23 cellular contexts compared by ENCODE assay signal in the genomic region with DNA sequence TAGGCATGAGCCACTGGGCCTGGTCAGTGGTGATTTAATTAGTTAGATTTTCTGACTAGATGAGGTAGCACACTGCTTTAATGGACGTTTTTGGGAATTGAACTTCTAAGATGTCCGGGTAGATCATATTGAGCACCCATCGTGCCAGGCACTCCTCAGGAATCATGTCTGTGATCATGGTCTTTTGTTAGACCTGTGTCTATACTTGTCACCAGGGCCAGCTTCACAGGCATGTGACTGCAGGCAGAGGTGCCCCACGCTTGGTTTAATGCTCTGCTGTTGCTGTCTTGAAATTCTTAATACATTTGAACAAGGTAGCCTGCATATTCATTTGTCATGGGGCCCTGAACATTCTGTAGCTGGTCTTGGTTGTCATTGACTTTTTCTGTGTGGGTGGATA. TPM values are rescaled to one million over a fixed set of nuclear protein-coding genes. Genes with fewer than 3 reads are reported as not detected.
"Had no signal": no experiment of that assay in that cellular context is flagged by ENCODE, and none has a peak within 500 bp of the region (broad histone marks: within the 10 kb centered on the region; RNA-seq: fewer than 3 reads in every experiment).

No MANE protein-coding gene starts in this region.

- H3K27me3 Mint-ChIP-seq: activated CD8-positive, alpha-beta T cell treated with anti-CD3 and anti-CD28 coated beads for 36 hours; activated naive CD4-positive, alpha-beta T cell treated with anti-CD3 and anti-CD28 coated beads, Interleukin-2, amount 10 ng/mL, durations not matched to agents 7 days and 5 days had no signal

- H3K9me3 Mint-ChIP-seq: activated CD8-positive, alpha-beta T cell treated with anti-CD3 and anti-CD28 coated beads for 36 hours; activated naive CD4-positive, alpha-beta T cell treated with anti-CD3 and anti-CD28 coated beads, Interleukin-2, amount 10 ng/mL, durations not matched to agents 7 days and 5 days; activated T-cell treated with anti-CD3 and anti-CD28 coated beads, Interleukin-2, amount 50 U/mL, for 72 hours; activated T-helper 2 cell treated with anti-CD3 and anti-CD28 coated beads, Interferon-gamma antibody, Interleukin-2, Interleukin-4, amounts not matched to agents 10 μg/mL and 5 μg/mL and 100 μg/mL, durations not matched to agents 14 hours and 24 hours and 36 hours; T-helper 1 cell treated with Interleukin-12 subunit alpha and Interleukin-12 subunit beta and Interleukin-4 antibody, amounts not matched to agents 30 μg/mL and 1 μg/mL, for 36 hours had no signal

- H3K4me3 Mint-ChIP-seq: activated CD8-positive, alpha-beta T cell treated with anti-CD3 and anti-CD28 coated beads for 36 hours; activated naive CD4-positive, alpha-beta T cell treated with anti-CD3 and anti-CD28 coated beads, Interleukin-2, amount 10 ng/mL, durations not matched to agents 7 days and 5 days; activated T-cell treated with anti-CD3 and anti-CD28 coated beads, Interleukin-2, amount 50 U/mL, for 72 hours; T-helper 1 cell treated with Interleukin-12 subunit alpha and Interleukin-12 subunit beta and Interleukin-4 antibody, amounts not matched to agents 30 μg/mL and 1 μg/mL, for 36 hours had no signal

- DNase-seq: activated CD4-positive, alpha-beta T cell treated with anti-CD3 and anti-CD28 coated beads, Interleukin-2, amount 50 U/mL, for 1 hour; activated CD4-positive, CD25-positive, alpha-beta regulatory T cell; activated CD8-positive, alpha-beta memory T cell treated with anti-CD3 and anti-CD28 coated beads, Interleukin-2, amount 50 U/mL, for 4 hours; activated CD8-positive, alpha-beta T cell treated with anti-CD3 and anti-CD28 coated beads for 36 hours; activated gamma-delta T cell treated with Interleukin-2 at 50 U/mL for 16 hours; activated naive CD4-positive, alpha-beta T cell treated with anti-CD3 and anti-CD28 coated beads, Interleukin-2, amount 10 ng/mL, durations not matched to agents 7 days and 5 days; activated T-cell treated with anti-CD3 and anti-CD28 coated beads, Interleukin-2, amount 50 U/mL, for 72 hours; body of pancreas; MG63; MV-4-11; NCI-H1092 treated with DMSO at 0.1 percent for 48 hours; NCI-H1417 treated with DMSO at 0.1 percent for 48 hours; NCI-H1694; NCI-H2029 treated with DMSO at 0.1 percent for 48 hours; NCI-H345; Peyer's patch; SHP77 treated with DMSO at 0.1 percent for 48 hours; T-helper 9 cell had no signal

- H3K4me1 Mint-ChIP-seq: activated naive CD4-positive, alpha-beta T cell treated with anti-CD3 and anti-CD28 coated beads, Interleukin-2, amount 10 ng/mL, durations not matched to agents 7 days and 5 days had no signal

- ATAC-seq: activated CD8-positive, alpha-beta T cell treated with anti-CD3 and anti-CD28 coated beads for 36 hours; activated T-cell treated with anti-CD3 and anti-CD28 coated beads, Interleukin-2, amount 50 U/mL, for 72 hours; body of pancreas had no signal

- H3K27ac Mint-ChIP-seq: activated CD8-positive, alpha-beta T cell treated with anti-CD3 and anti-CD28 coated beads for 36 hours; activated naive CD4-positive, alpha-beta T cell treated with anti-CD3 and anti-CD28 coated beads, Interleukin-2, amount 10 ng/mL, durations not matched to agents 7 days and 5 days; activated T-cell treated with anti-CD3 and anti-CD28 coated beads, Interleukin-2, amount 50 U/mL, for 72 hours; activated T-helper 2 cell treated with anti-CD3 and anti-CD28 coated beads, Interferon-gamma antibody, Interleukin-2, Interleukin-4, amounts not matched to agents 10 μg/mL and 5 μg/mL and 100 μg/mL, durations not matched to agents 14 hours and 24 hours and 36 hours; T-helper 1 cell treated with Interleukin-12 subunit alpha and Interleukin-12 subunit beta and Interleukin-4 antibody, amounts not matched to agents 30 μg/mL and 1 μg/mL, for 36 hours had no signal

- H3K9me3 ChIP-seq: ascending aorta, body of pancreas, MG63, Peyer's patch had no signal

- H3K27me3 ChIP-seq: ascending aorta, body of pancreas, MG63, Peyer's patch had no signal

- H3K27ac ChIP-seq: ascending aorta, body of pancreas, Peyer's patch, RWPE1 had no signal

- H3K4me3 ChIP-seq: ascending aorta, body of pancreas, MG63, Peyer's patch had no signal

RNA-seq across cellular contexts. Expression of a gene that starts 55.3 kb away (rescaled TPM):
- total RNA-seq: activated CD8-positive, alpha-beta T cell treated with anti-CD3 and anti-CD28 coated beads for 36 hours; activated T-cell treated with anti-CD3 and anti-CD28 coated beads, Interleukin-2, amount 50 U/mL, for 72 hours; activated T-helper 2 cell treated with anti-CD3 and anti-CD28 coated beads, Interferon-gamma antibody, Interleukin-2, Interleukin-4, amounts not matched to agents 10 μg/mL and 5 μg/mL and 100 μg/mL, durations not matched to agents 14 hours and 24 hours and 36 hours; SK-MEL-5 had no signal
